In the genomic region with DNA sequence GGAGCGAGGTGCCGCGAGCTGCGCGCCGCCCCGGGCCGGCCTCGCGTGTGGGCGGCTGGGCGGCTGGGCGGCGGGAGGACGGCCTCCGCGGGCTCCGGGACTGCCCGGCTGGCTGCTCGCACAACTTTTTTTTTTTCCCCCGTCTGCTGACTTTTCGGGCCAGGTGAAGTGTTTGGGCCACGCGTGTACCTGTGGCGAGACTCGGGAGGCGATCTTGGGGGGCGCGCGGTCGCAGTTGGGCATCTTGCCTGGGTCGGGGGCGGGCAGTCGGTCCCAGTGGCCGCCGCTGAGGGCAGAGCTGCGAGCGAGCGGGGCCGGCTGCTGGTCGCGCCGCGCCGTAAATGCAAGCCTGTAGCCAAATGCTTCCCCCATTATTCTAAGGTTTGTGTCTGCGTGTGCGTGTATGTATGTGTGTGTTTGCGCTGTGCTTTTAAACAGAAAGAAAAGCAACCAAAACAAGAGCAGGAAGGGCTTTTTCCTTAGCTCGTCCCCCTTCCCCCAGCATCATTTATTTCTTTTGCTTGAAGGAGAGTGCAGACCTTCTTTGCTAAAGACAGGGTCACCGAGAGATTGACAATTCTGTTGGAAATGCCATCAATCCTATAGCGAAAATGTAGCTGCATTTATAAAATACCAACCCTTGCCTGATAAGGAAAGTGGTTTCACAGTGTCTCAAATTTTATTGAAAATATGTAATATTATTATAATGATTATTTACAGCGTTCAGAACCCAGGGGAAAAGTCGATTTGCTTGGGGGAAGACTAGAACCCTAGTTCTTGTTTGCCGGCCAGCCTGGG, we compare ENCODE assay signal across 10 cellular contexts.
DNase-seq lines count a peak whose midpoint lies in the region; ATAC-seq and TF ChIP-seq lines count a peak whose summit lies in the region.
"Had no signal": no experiment of that assay in that cellular context is flagged by ENCODE, and none has a peak within 500 bp of the region (broad histone marks: within the 10 kb centered on the region; RNA-seq: fewer than 3 reads in every experiment).

No MANE protein-coding gene starts in this region.

- peaks cover 33% of the 10 kb centered on the region for H3K4me1 ChIP-seq in lower lobe of right lung
- H3K4me1 ChIP-seq in thyroid gland: peaks cover 8 to 22% of the 10 kb centered on the region in 2 donors

- H3K4me1 Mint-ChIP-seq in activated T-cell treated with anti-CD3 and anti-CD28 coated beads, Interleukin-2, amount 50 U/mL, for 24 hours (ENCODE audit: low read depth): peaks cover 28% of the 10 kb centered on the region

- no peaks in the 10 kb centered on the region for H3K36me3 Mint-ChIP-seq in activated T-cell treated with anti-CD3 and anti-CD28 coated beads, Interleukin-2, amount 50 U/mL, for 24 hours (ENCODE audit: low read depth)

- no peak for DNase-seq in activated T-cell treated with anti-CD3 and anti-CD28 coated beads, Interleukin-2, amount 50 U/mL, for 24 hours
- no peak for DNase-seq in activated T-cell treated with anti-CD3 and anti-CD28 coated beads, Interleukin-2, amount 50 U/mL, for 1 hour
- DNase-seq in caudate nucleus (lab: John Stamatoyannopoulos, UW) (peak in 3 of 61 donors; percentile 20 to 38 (median 24)), lower lobe of right lung (no peak), thyroid gland (peak; percentile 26 to 31), SIG-M5 (lab: John Stamatoyannopoulos, UW) (no peak)
- DNase-seq: immature natural killer cell had no signal

- ATAC-seq in lower lobe of right lung: no peak
- no peak for ATAC-seq in HG02852 (IDR thresholded peaks at IDR 0.05; ENCODE audit: unreplicated experiment)
- ATAC-seq in HG03342 (IDR thresholded peaks at IDR 0.05; ENCODE audit: unreplicated experiment): no peak

- no peak for TF ChIP-seq POLR2A in thyroid gland (IDR thresholded peaks at IDR 0.05)

- H3K27me3 Mint-ChIP-seq in activated T-cell treated with anti-CD3 and anti-CD28 coated beads, Interleukin-2, amount 50 U/mL, for 24 hours: peaks cover 81% of the 10 kb centered on the region

- peak overlapping the region; percentile 40 for H3K27ac Mint-ChIP-seq in activated T-cell treated with anti-CD3 and anti-CD28 coated beads, Interleukin-2, amount 50 U/mL, for 24 hours
- H3K27ac Mint-ChIP-seq: immature natural killer cell; stimulated activated naive CD8-positive, alpha-beta T cell treated with anti-CD3 and anti-CD28 coated beads, Interleukin-15, Interleukin-2, amounts not matched to agents 100 ng/mL and 50 ng/mL, for 24 hours had no signal

- H3K27me3 ChIP-seq in lower lobe of right lung (ENCODE audit: low read depth) (peaks cover 70% of the 10 kb centered on the region), thyroid gland (no peaks in the 10 kb centered on the region)

- H3K27ac ChIP-seq in caudate nucleus (ENCODE audit: low read depth, low read length) (peak overlapping the region; percentile 62), lower lobe of right lung (no peak overlapping the region), thyroid gland (no peak overlapping the region)

- peak overlapping the region; percentile 31 for H3K4me3 Mint-ChIP-seq in activated T-cell treated with anti-CD3 and anti-CD28 coated beads, Interleukin-2, amount 50 U/mL, for 24 hours

- WGBS in thyroid gland, 2 donors: 9 to 11% methylated on average over 34 of the region's 54 CpGs

- intact Hi-C loops in lower lobe of right lung (cut with DNase I) (no loop called here), thyroid gland (cut with DNase I) (no loop called here)

- TF ChIP-seq CTCF in lower lobe of right lung (IDR thresholded peaks at IDR 0.05) (no peak), thyroid gland (IDR thresholded peaks at IDR 0.05) (no peak)

- H3K4me3 ChIP-seq in lower lobe of right lung (peak overlapping the region; percentile 27), thyroid gland (replicated peaks in 1 of 3) (peak overlapping the region in 2 of 3 donors; percentile 46 to 59)

- H3K9me3 ChIP-seq in lower lobe of right lung (no peaks in the 10 kb centered on the region), thyroid gland (no peaks in the 10 kb centered on the region)

- H3K36me3 ChIP-seq in lower lobe of right lung: no peaks in the 10 kb centered on the region
- H3K36me3 ChIP-seq in thyroid gland: no peaks in the 10 kb centered on the region

- H3K9me3 Mint-ChIP-seq in activated T-cell treated with anti-CD3 and anti-CD28 coated beads, Interleukin-2, amount 50 U/mL, for 24 hours: no peaks in the 10 kb centered on the region
- H3K9me3 Mint-ChIP-seq: stimulated activated naive CD8-positive, alpha-beta T cell treated with anti-CD3 and anti-CD28 coated beads, Interleukin-15, Interleukin-2, amounts not matched to agents 100 ng/mL and 50 ng/mL, for 24 hours had no signal

Comparison
In these comparisons a context has a peak if more than half of its experiments do, and no peak if none do; other contexts are left out.
1. DNase-seq: peak in thyroid gland (2 of 2); none in activated T-cell treated with anti-CD3 and anti-CD28 coated beads, Interleukin-2, amount 50 U/mL, for 24 hours (single experiment), activated T-cell treated with anti-CD3 and anti-CD28 coated beads, Interleukin-2, amount 50 U/mL, for 1 hour (single experiment), lower lobe of right lung (single experiment) and SIG-M5 (single experiment).